In the genomic region with DNA sequence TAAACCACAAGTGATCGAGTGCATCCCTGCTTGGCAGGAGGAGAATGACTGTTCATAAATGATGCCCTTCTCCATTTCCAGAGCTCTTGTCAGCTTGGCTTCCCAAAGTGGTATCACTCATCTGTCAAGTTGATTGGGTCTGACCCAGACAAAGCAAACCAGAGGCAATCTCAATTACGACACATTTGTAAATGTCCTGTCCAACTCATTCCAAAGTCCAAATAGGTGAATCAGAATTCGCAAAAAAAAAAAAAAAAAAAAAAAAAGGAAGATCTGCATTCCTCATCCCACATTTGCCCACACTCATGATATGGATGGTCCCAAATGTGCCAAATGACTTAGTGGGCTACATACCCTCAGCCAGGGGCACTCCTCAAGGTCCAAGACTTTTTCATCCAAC, we compare ENCODE assay signal across 18 cellular contexts.
"Had no signal": no experiment of that assay in that cellular context is flagged by ENCODE, and none has a peak within 500 bp of the region (broad histone marks: within the 10 kb centered on the region; RNA-seq: fewer than 3 reads in every experiment).

No MANE protein-coding gene starts in this region.

- DNase-seq: head of caudate nucleus; kidney glomerular epithelial cell; left cardiac atrium; left lung; mesendoderm; naive B cell; ovary; stimulated activated CD4-positive, alpha-beta T cell treated with anti-CD3 and anti-CD28 coated beads, Interleukin-4, amount 100 ng/mL, for 24 hours; stimulated activated naive CD4-positive, alpha-beta T cell; upper lobe of left lung had no signal

- ATAC-seq: left cardiac atrium; left lung; natural killer cell treated with Interleukin-12 subunit alpha and Interleukin-12 subunit beta and Interleukin-15 and Interleukin-18, amount 100 ng/mL, for 72 hours; sciatic nerve; stimulated activated effector memory CD8-positive, alpha-beta T cell treated with anti-CD3 and anti-CD28 coated beads, Interleukin-12 subunit alpha, Interleukin-12 subunit beta, amount 100 ng/mL, for 72 hours had no signal

- H3K36me3 ChIP-seq: left lung, ovary, right atrium auricular region, tibial nerve, upper lobe of left lung had no signal

- H3K9me3 ChIP-seq: left lung, ovary, right atrium auricular region, tibial nerve, upper lobe of left lung had no signal

- FAIRE-seq: keratinocyte had no signal

- H3K4me1 ChIP-seq: left lung, right atrium auricular region, tibial nerve, upper lobe of left lung had no signal

- H3K4me3 ChIP-seq: left lung, lung, ovary, right atrium auricular region, skin epidermis, tibial nerve, upper lobe of left lung had no signal

- H3K27me3 ChIP-seq: left lung, ovary, right atrium auricular region, tibial nerve, upper lobe of left lung had no signal

- H3K27ac ChIP-seq: left lung, ovary, right atrium auricular region, skin epidermis, tibial nerve, upper lobe of left lung had no signal
